Comparison of ENCODE assay signal across 10 cellular contexts in the genomic region with DNA sequence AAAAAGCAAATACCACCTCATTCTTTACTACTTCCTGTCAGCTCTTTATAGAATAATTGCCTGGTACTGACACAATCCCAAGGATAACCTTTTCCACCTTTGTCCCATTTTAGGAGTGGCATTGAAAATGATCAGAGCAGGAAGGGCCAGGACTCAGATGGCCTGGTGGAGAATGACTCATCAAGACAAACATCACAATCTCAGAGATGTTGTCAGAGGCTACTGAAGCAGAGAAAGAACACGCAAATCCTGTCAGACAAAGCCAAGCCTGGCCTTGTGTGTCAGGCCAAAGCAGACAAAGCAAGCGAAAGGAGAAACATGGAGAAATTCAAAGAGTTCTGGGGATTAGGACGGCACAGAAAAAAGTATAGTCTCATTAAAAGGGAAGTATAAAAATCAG. TPM values are rescaled to one million over a fixed set of nuclear protein-coding genes. Genes with fewer than 3 reads are reported as not detected.
A peak's percentile ranks its signal among the peaks of the same experiment; 100 is the strongest.
DNase-seq lines count a peak whose midpoint lies in the region; ATAC-seq and TF ChIP-seq lines count a peak whose summit lies in the region.
"Had no signal": no experiment of that assay in that cellular context is flagged by ENCODE, and none has a peak within 500 bp of the region (broad histone marks: within the 10 kb centered on the region; RNA-seq: fewer than 3 reads in every experiment).

No MANE protein-coding gene starts in this region.

- peak; percentile 18 for DNase-seq in 8988T
- DNase-seq in HT-29 (ENCODE audit: low spot score): peak; percentile 87
- no peak for DNase-seq in ascending aorta (ENCODE audit: low spot score in 2 of 2)
- peak; percentile 83 for DNase-seq in islet precursor cell
- no peak for DNase-seq in NCI-H774 (lab: John Stamatoyannopoulos, UW)
- DNase-seq in NCI-H1417 treated with DMSO at 0.1 percent for 48 hours (lab: John Stamatoyannopoulos, UW): no peak
- no peak for DNase-seq in COR-L47 (lab: John Stamatoyannopoulos, UW)
- DNase-seq: activated CD8-positive, alpha-beta T cell treated with anti-CD3 and anti-CD28 coated beads, Interleukin-2, amount 10 ng/mL, durations not matched to agents 7 days and 5 days had no signal

- H3K4me1 ChIP-seq in ascending aorta: peaks cover 0 to 6% of the 10 kb centered on the region in 2 donors

- intact Hi-C loops in ascending aorta (cut with DNase I): no loop called here

- H3K9me3 ChIP-seq in ascending aorta: no peaks in the 10 kb centered on the region
- H3K9me3 ChIP-seq: neutrophil had no signal

- peak overlapping the region; percentile 58 to 63 for H3K27ac ChIP-seq in ascending aorta
- H3K27ac ChIP-seq: neutrophil had no signal

- H3K36me3 ChIP-seq in ascending aorta: peaks cover 0 to 7% of the 10 kb centered on the region in 2 donors

- H3K4me3 ChIP-seq in ascending aorta: no peak overlapping the region

- no peak for ATAC-seq in GM21737 (IDR thresholded peaks at IDR 0.05; ENCODE audit: unreplicated experiment)
- ATAC-seq: activated CD8-positive, alpha-beta T cell treated with anti-CD3 and anti-CD28 coated beads, Interleukin-2, amount 10 ng/mL, durations not matched to agents 7 days and 5 days had no signal

- no peaks in the 10 kb centered on the region for H3K27me3 ChIP-seq in ascending aorta
- H3K27me3 ChIP-seq: neutrophil had no signal

- no peak for TF ChIP-seq CTCF in ascending aorta (IDR thresholded peaks at IDR 0.05)

RNA-seq across cellular contexts. Expression of gene NSUN6, which starts 40.9 kb away (rescaled TPM):
- total RNA-seq in HT-29 (2014; rRNA removed; shearing (Covaris generic)): 4.5 and 5.6 TPM in 2 replicates
- total RNA-seq in ascending aorta: 5.4 TPM

RNA-seq across cellular contexts. Expression of gene ARL5B, which starts 48.7 kb away (rescaled TPM):
- total RNA-seq in HT-29 (2014; rRNA removed; shearing (Covaris generic)): 11.0 and 13.2 TPM in 2 replicates
- 8.3 TPM for total RNA-seq in ascending aorta

Comparison
In these comparisons a context has a peak if more than half of its experiments do, and no peak if none do; other contexts are left out.
1. DNase-seq: peak in 8988T (single experiment), HT-29 (single experiment) and islet precursor cell (single experiment); none in ascending aorta (0 of 2), NCI-H774 (single experiment), NCI-H1417 treated with DMSO at 0.1 percent for 48 hours (single experiment) and COR-L47 (single experiment).